18 cellular contexts compared by ENCODE assay signal in genomic region chr2:160034396-160034795, GRCh38. TPM values are rescaled to one million over a fixed set of nuclear protein-coding genes. Genes with fewer than 3 reads are reported as not detected.
"Had no signal": no experiment of that assay in that cellular context is flagged by ENCODE, and none has a peak within 500 bp of the region (broad histone marks: within the 10 kb centered on the region; RNA-seq: fewer than 3 reads in every experiment).

No MANE protein-coding gene starts in this region.

- H3K4me1 ChIP-seq: foreskin keratinocyte, upper lobe of right lung had no signal

- H3K4me3 ChIP-seq: ascending aorta, cardiac muscle cell, dorsolateral prefrontal cortex, hepatocyte, suprapubic skin, upper lobe of right lung had no signal

- ATAC-seq: foreskin keratinocyte, left cardiac atrium, T-helper 17 cell, upper lobe of right lung had no signal

- H3K4me2 ChIP-seq: hepatocyte had no signal

- H3K9me3 ChIP-seq: ascending aorta, suprapubic skin, upper lobe of right lung had no signal

- H3K36me3 ChIP-seq: cardiac muscle cell, upper lobe of right lung, WERI-Rb-1 had no signal

- H2AFZ ChIP-seq: hepatocyte had no signal

- H3K27ac ChIP-seq: cardiac muscle cell, dorsolateral prefrontal cortex, epithelial cell of prostate, foreskin keratinocyte, hepatocyte, suprapubic skin, upper lobe of right lung, WERI-Rb-1 had no signal

- DNase-seq: activated CD4-positive, alpha-beta T cell treated with anti-CD3 and anti-CD28 coated beads for 1 hour; activated CD8-positive, alpha-beta memory T cell treated with anti-CD3 and anti-CD28 coated beads for 24 hours; activated CD8-positive, alpha-beta memory T cell treated with anti-CD3 and anti-CD28 coated beads, Interleukin-2, amount 50 U/mL, for 48 hours; activated effector memory CD4-positive, alpha-beta T cell treated with Interleukin-2 at 50 U/mL for 16 hours; activated T-cell treated with anti-CD3 and anti-CD28 coated beads, Interleukin-2, amount 50 U/mL, for 48 hours; dorsolateral prefrontal cortex; foreskin keratinocyte; left cardiac atrium; occipital lobe; retina; T-helper 17 cell; upper lobe of right lung; WERI-Rb-1 had no signal

- H3K27me3 ChIP-seq: ascending aorta, cardiac muscle cell, foreskin keratinocyte, hepatocyte, suprapubic skin, upper lobe of right lung had no signal

RNA-seq across cellular contexts. Expression of gene PLA2R1, which starts 28.0 kb away (rescaled TPM):
- total RNA-seq: T-helper 17 cell had no signal
- polyA plus RNA-seq: cardiac muscle cell had no signal
